Comparison of ENCODE assay signal across 23 cellular contexts in the genomic region with DNA sequence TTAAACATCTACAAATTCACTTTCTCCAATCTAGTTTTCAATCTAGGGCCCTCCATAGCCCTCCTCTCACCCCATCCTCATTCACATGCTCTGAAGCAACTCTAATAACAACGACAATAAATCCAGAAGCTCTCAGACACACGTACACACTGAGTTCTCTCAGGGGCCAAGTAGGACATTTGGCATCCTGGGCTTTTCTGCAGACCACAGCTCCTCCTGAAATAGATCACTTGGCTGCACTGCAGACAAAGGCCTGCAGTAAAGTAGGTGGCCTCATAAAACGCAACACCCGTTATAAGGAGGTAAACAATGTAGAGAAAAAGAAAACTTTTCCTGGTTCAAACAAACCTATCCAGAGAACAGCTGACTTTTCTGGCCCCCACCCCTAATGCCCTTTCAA.
"Had no signal": no experiment of that assay in that cellular context is flagged by ENCODE, and none has a peak within 500 bp of the region (broad histone marks: within the 10 kb centered on the region; RNA-seq: fewer than 3 reads in every experiment).

No MANE protein-coding gene starts in this region.

- DNase-seq: activated CD4-positive, alpha-beta T cell treated with anti-CD3 and anti-CD28 coated beads for 48 hours; activated CD4-positive, alpha-beta T cell treated with anti-CD3 and anti-CD28 coated beads, Interleukin-2, amount 50 U/mL, for 48 hours; activated CD8-positive, alpha-beta memory T cell treated with anti-CD3 and anti-CD28 coated beads, Interleukin-2, amount 10 ng/mL, durations not matched to agents 7 days and 5 days; activated effector memory CD4-positive, alpha-beta T cell treated with anti-CD3 and anti-CD28 coated beads, Interleukin-2, amount 50 U/mL, for 16 hours; activated naive CD4-positive, alpha-beta T cell treated with Interleukin-2 at 50 U/mL for 16 hours; activated naive CD8-positive, alpha-beta T cell treated with anti-CD3 and anti-CD28 coated beads, Interleukin-2, amount 50 U/mL, for 24 hours; activated T-cell treated with anti-CD3 and anti-CD28 coated beads, Interleukin-2, amount 50 U/mL, for 24 hours; amygdala; Karpas-422; NCI-H1105 treated with DMSO at 0.1 percent for 48 hours; NCI-H1436 treated with DMSO at 0.1 percent for 48 hours; NCI-H187; NCI-H2081; NCI-H510A treated with DMSO at 0.1 percent for 48 hours; NCI-H69; NK-92 treated with Interleukin-12 subunit alpha and Interleukin-12 subunit beta, amount 100 ng/mL, for 24 hours; OCI-M1; RPMI8226; SHP77 treated with DMSO at 0.1 percent for 48 hours had no signal

- H3K4me3 ChIP-seq: K562 had no signal

- ATAC-seq: activated CD4-positive, CD25-positive, alpha-beta regulatory T cell treated with anti-CD3 and anti-CD28 coated beads, Interleukin-2, amount 50 U/mL, for 24 hours; activated CD8-positive, alpha-beta memory T cell treated with anti-CD3 and anti-CD28 coated beads, Interleukin-2, amount 10 ng/mL, durations not matched to agents 7 days and 5 days; activated naive CD4-positive, alpha-beta T cell treated with anti-CD3 and anti-CD28 coated beads, Interleukin-2, amount 50 U/mL, for 72 hours; activated naive CD8-positive, alpha-beta T cell treated with anti-CD3 and anti-CD28 coated beads, Interleukin-2, amount 50 U/mL, for 24 hours; K562; Panc1 had no signal
